25 cellular contexts compared by ENCODE assay signal in the genomic region with DNA sequence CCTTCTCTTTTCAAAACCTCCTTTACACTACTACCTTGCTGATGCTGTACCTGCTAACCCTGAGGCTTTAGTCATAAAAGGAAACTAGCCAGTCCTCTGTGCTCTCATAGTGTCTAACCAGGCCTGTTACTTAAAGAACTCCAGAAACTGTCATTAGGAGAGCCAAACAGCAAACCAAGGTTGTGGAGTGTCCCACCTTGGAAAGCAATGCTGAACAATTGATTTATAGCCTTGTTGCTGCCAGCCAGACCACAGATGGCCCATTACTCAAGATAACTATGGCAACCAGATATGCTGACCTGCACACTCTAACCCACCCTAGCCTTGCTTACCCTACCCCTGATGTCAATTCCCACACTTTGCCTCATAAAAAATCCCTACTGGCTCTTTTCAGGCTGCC. TPM values are rescaled to one million over a fixed set of nuclear protein-coding genes. Genes with fewer than 3 reads are reported as not detected.
A peak's percentile ranks its signal among the peaks of the same experiment; 100 is the strongest.
DNase-seq lines count a peak whose midpoint lies in the region; ATAC-seq lines count a peak whose summit lies in the region.
"Had no signal": no experiment of that assay in that cellular context is flagged by ENCODE, and none has a peak within 500 bp of the region (broad histone marks: within the 10 kb centered on the region; RNA-seq: fewer than 3 reads in every experiment).

No MANE protein-coding gene starts in this region.

- ATAC-seq in stimulated activated naive CD8-positive, alpha-beta T cell treated with anti-CD3 and anti-CD28 coated beads, Interleukin-15, Interleukin-2, amounts not matched to agents 100 U/mL and 50 U/mL, for 24 hours: no peak
- no peak for ATAC-seq in HG03571 (IDR thresholded peaks at IDR 0.05; ENCODE audit: unreplicated experiment)
- ATAC-seq in HG03108 (IDR thresholded peaks at IDR 0.05; ENCODE audit: unreplicated experiment): no peak
- ATAC-seq: activated T-cell treated with anti-CD3 and anti-CD28 coated beads, Interleukin-2, amount 50 U/mL, for 72 hours; gastrocnemius medialis; lower lobe of right lung; naive thymus-derived CD8-positive, alpha-beta T cell had no signal

- DNase-seq in ELF-1 (ENCODE audit: low read depth, low spot score): peak; percentile 80
- peak; percentile 93 for DNase-seq in SK-N-DZ (ENCODE audit: low spot score)
- DNase-seq in islet precursor cell: peak; percentile 96
- DNase-seq in renal cortical epithelial cell (ENCODE audit: low read depth): peak; percentile 72
- no peak for DNase-seq in stimulated activated naive CD8-positive, alpha-beta T cell treated with anti-CD3 and anti-CD28 coated beads, Interleukin-15, Interleukin-2, amounts not matched to agents 100 U/mL and 50 U/mL, for 24 hours
- DNase-seq: activated CD4-positive, alpha-beta memory T cell treated with anti-CD3 and anti-CD28 coated beads for 36 hours; activated CD4-positive, alpha-beta T cell treated with anti-CD3 and anti-CD28 coated beads for 1 hour; activated T-cell treated with anti-CD3 and anti-CD28 coated beads, Interleukin-2, amount 50 U/mL, for 72 hours; C1 segment of cervical spinal cord; Caco-2; gastrocnemius medialis; Karpas-422; lower lobe of right lung; naive thymus-derived CD8-positive, alpha-beta T cell; NCI-H1436 treated with DMSO at 0.1 percent for 48 hours; NCI-H2107; NCI-H345; NCI-H748 treated with DMSO at 0.1 percent for 48 hours; Peyer's patch; SHP77; stimulated activated naive CD4-positive, alpha-beta T cell; SW 1271; uterus had no signal

RNA-seq across cellular contexts. Expression of gene BCAT1, which starts 26.5 kb away (rescaled TPM):
- 70.1 and 74.8 TPM in 2 replicates for polyA plus RNA-seq in SK-N-DZ (2014; cell fraction: cytosol; rRNA removed)
- 41.3 and 41.6 TPM in 2 replicates for polyA plus RNA-seq in SK-N-DZ (2014; cell fraction: nucleus; rRNA removed)
- 22.6 and 27.8 TPM in 2 replicates for total RNA-seq in renal cortical epithelial cell
- polyA plus RNA-seq: naive thymus-derived CD8-positive, alpha-beta T cell had no signal
